ENCODE assay signal across 20 cellular contexts in genomic region chr6:90770778-90771177, GRCh38.
DNase-seq lines count a peak whose midpoint lies in the region; TF ChIP-seq lines count a peak whose summit lies in the region.
"Had no signal": no experiment of that assay in that cellular context is flagged by ENCODE, and none has a peak within 500 bp of the region (broad histone marks: within the 10 kb centered on the region; RNA-seq: fewer than 3 reads in every experiment).

No MANE protein-coding gene starts in this region.

- H4K8ac ChIP-seq in mesendoderm (ENCODE audit: low read depth, low read length): no peak overlapping the region

- H3K9ac ChIP-seq in mesendoderm (ENCODE audit: low read length): no peak overlapping the region
- H3K9ac ChIP-seq: BLaER1 treated with 17β-estradiol and CSF1 and Interleukin-3, amounts not matched to agents 10 nM and 100 nM had no signal

- H3K4me1 ChIP-seq in HEK293 (ENCODE audit: control insufficient read depth, insufficient read depth, low read length): peaks cover 4% of the 10 kb centered on the region; the same call in 1 of the 2 replicates
- peaks cover 8% of the 10 kb centered on the region for H3K4me1 ChIP-seq in mesendoderm (ENCODE audit: control insufficient read depth, low read depth, low read length)
- H3K4me1 ChIP-seq: A549; BLaER1 treated with 17β-estradiol and CSF1 and Interleukin-3, amounts not matched to agents 10 nM and 100 nM; Caco-2 had no signal

- POLR2A ChIA-PET in HEK293 (lab: Yijun Ruan, JAX): no interaction called here

- peak overlapping the region; percentile 86 for H3K18ac ChIP-seq in mesendoderm (ENCODE audit: low read length)

- H3K27me3 ChIP-seq in mesendoderm (ENCODE audit: insufficient read depth, low read length, poor library complexity): no peaks in the 10 kb centered on the region
- H3K27me3 ChIP-seq: BLaER1 treated with 17β-estradiol and CSF1 and Interleukin-3, amounts not matched to agents 10 nM and 100 nM had no signal

- H3K4me3 ChIP-seq in HEK293 (ENCODE audit: low read depth, low read length) (no peak overlapping the region), mesendoderm (ENCODE audit: low read length) (no peak overlapping the region)
- H3K4me3 ChIP-seq: A549; BLaER1 treated with 17β-estradiol and CSF1 and Interleukin-3, amounts not matched to agents 10 nM and 100 nM had no signal

- H2BK5ac ChIP-seq in mesendoderm (ENCODE audit: low read length): peak overlapping the region; percentile 44

- DNase-seq in ELF-1 (ENCODE audit: low read depth, low spot score) (peak; percentile 9), mesendoderm (peak; percentile 65), GM20000 (ENCODE audit: low spot score) (no peak)
- DNase-seq in activated CD4-positive, alpha-beta T cell treated with anti-CD3 and anti-CD28 coated beads for 1 hour: no peak
- DNase-seq: AML-193; Caco-2; Calu3; CD4-positive, alpha-beta T cell; CD8-positive, alpha-beta T cell; DMS153; DMS53; DMS79; DND-41; EL; GF-D8 had no signal

- no peak overlapping the region for H2BK15ac ChIP-seq in mesendoderm (replicated peaks; ENCODE audit: low read depth)

- peak overlapping the region; percentile 73 for H2BK120ac ChIP-seq in mesendoderm (ENCODE audit: low read depth, low read length)

- no peaks in the 10 kb centered on the region for H3K9me3 ChIP-seq in HEK293 (ENCODE audit: control insufficient read depth, insufficient read depth, low read depth, low read length)
- H3K9me3 ChIP-seq: A549; BLaER1 treated with 17β-estradiol and CSF1 and Interleukin-3, amounts not matched to agents 10 nM and 100 nM; Caco-2 had no signal

- H3K27ac ChIP-seq in HEK293 (ENCODE audit: extremely low read depth, low read depth, low read length) (no peak overlapping the region), mesendoderm (ENCODE audit: low read depth, low read length) (no peak overlapping the region)
- H3K27ac ChIP-seq: 22Rv1; A549; BLaER1 treated with 17β-estradiol and CSF1 and Interleukin-3, amounts not matched to agents 10 nM and 100 nM; C4-2B had no signal

- no peak overlapping the region for H3K23ac ChIP-seq in mesendoderm (ENCODE audit: low read length)

- no peaks in the 10 kb centered on the region for H3K79me2 ChIP-seq in mesendoderm (ENCODE audit: control insufficient read depth, insufficient read depth, low read length)

- peak overlapping the region; percentile 76 for H3K4ac ChIP-seq in mesendoderm (ENCODE audit: low read depth, low read length)

- H3K56ac ChIP-seq in mesendoderm (ENCODE audit: low read length): no peak overlapping the region

- no peak overlapping the region for H4K5ac ChIP-seq in mesendoderm (ENCODE audit: low read length)

- no peak overlapping the region for H3K4me2 ChIP-seq in mesendoderm (ENCODE audit: low read length)
- H3K4me2 ChIP-seq: A549; BLaER1 treated with 17β-estradiol and CSF1 and Interleukin-3, amounts not matched to agents 10 nM and 100 nM had no signal

- no peak for TF ChIP-seq CTCF in HEK293 (tag by site-specific recombination; IDR thresholded peaks at IDR 0.05)
- TF ChIP-seq CTCF in GM20000 (IDR thresholded peaks at IDR 0.05; ENCODE audit: extremely low read depth, missing control alignments): no peak

- H3K79me1 ChIP-seq in mesendoderm (ENCODE audit: low read length): no peaks in the 10 kb centered on the region

- no peak overlapping the region for H2AK5ac ChIP-seq in mesendoderm (ENCODE audit: low read length)

- H3K36me3 ChIP-seq in HEK293 (ENCODE audit: control insufficient read depth in 2 of 2, insufficient read depth in 1 of 2, low read length in 2 of 2) (no peaks in the 10 kb centered on the region), mesendoderm (ENCODE audit: control insufficient read depth, insufficient read depth, low read length) (no peaks in the 10 kb centered on the region)
- H3K36me3 ChIP-seq: BLaER1 treated with 17β-estradiol and CSF1 and Interleukin-3, amounts not matched to agents 10 nM and 100 nM had no signal

- CTCF ChIA-PET in HEK293 (lab: Yijun Ruan, JAX): no interaction called here

TF ChIP-seq in HEK293, 187 proteins besides CTCF, POLR2A, EP300 and RAD21:
- no peak for TF ChIP-seq ZNF501 (tag by site-specific recombination; IDR thresholded peaks at IDR 0.05)
- peak; percentile 97 for TF ChIP-seq ZNF530 (tag by site-specific recombination; IDR thresholded peaks at IDR 0.05; ENCODE audit: low read depth)
- TF ChIP-seq ZBTB17 (tag by site-specific recombination; IDR thresholded peaks at IDR 0.05): no peak
- no peak for TF ChIP-seq ZNF596 (tag by site-specific recombination; IDR thresholded peaks at IDR 0.05)
- TF ChIP-seq KLF8 (tag by site-specific recombination; IDR thresholded peaks at IDR 0.05): no peak
- TF ChIP-seq YY2 (tag by site-specific recombination; IDR thresholded peaks at IDR 0.05): no peak
- TF ChIP-seq MYNN (tag by site-specific recombination; IDR thresholded peaks at IDR 0.05; ENCODE audit: borderline replicate concordance): no peak
- TF ChIP-seq ZNF19 (tag by site-specific recombination; IDR thresholded peaks at IDR 0.05; ENCODE audit: low read depth): no peak

Comparison
In these comparisons a context has a peak if more than half of its experiments do, and no peak if none do; other contexts are left out.
1. DNase-seq: peak in ELF-1 (single experiment) and mesendoderm (single experiment); none in GM20000 (single experiment) and activated CD4-positive, alpha-beta T cell treated with anti-CD3 and anti-CD28 coated beads for 1 hour (single experiment).